In genomic region chr6:164275773-164276172, GRCh38 we compare ENCODE assay signal across 39 cellular contexts.
"Had no signal": no experiment of that assay in that cellular context is flagged by ENCODE, and none has a peak within 500 bp of the region (broad histone marks: within the 10 kb centered on the region; RNA-seq: fewer than 3 reads in every experiment).

No MANE protein-coding gene starts in this region.

- DNase-seq: activated effector memory CD4-positive, alpha-beta T cell treated with anti-CD3 and anti-CD28 coated beads, Interleukin-2, amount 50 U/mL, for 16 hours; activated effector memory CD4-positive, alpha-beta T cell treated with Interleukin-2 at 50 U/mL for 16 hours; activated gamma-delta T cell; activated gamma-delta T cell treated with Interleukin-2 at 50 U/mL for 16 hours; activated naive CD4-positive, alpha-beta T cell; activated naive CD4-positive, alpha-beta T cell treated with anti-CD3 and anti-CD28 coated beads for 36 hours; activated naive CD4-positive, alpha-beta T cell treated with anti-CD3 and anti-CD28 coated beads, Interleukin-2, amount 10 ng/mL, durations not matched to agents 7 days and 5 days; activated naive CD4-positive, alpha-beta T cell treated with anti-CD3 and anti-CD28 coated beads, Interleukin-2, amount 50 U/mL, for 16 hours; activated naive CD4-positive, alpha-beta T cell treated with Interleukin-2 at 50 U/mL for 16 hours; activated naive CD8-positive, alpha-beta T cell treated with anti-CD3 and anti-CD28 coated beads for 36 hours; activated naive CD8-positive, alpha-beta T cell treated with anti-CD3 and anti-CD28 coated beads, Interleukin-2, amount 10 ng/mL, durations not matched to agents 7 days and 5 days; activated naive CD8-positive, alpha-beta T cell treated with anti-CD3 and anti-CD28 coated beads, Interleukin-2, amount 50 U/mL, for 24 hours; activated T-cell treated with anti-CD3 and anti-CD28 coated beads, Interleukin-2, amount 50 U/mL, for 1 hour; activated T-cell treated with anti-CD3 and anti-CD28 coated beads, Interleukin-2, amount 50 U/mL, for 24 hours; activated T-cell treated with anti-CD3 and anti-CD28 coated beads, Interleukin-2, amount 50 U/mL, for 4 hours; activated T-cell treated with anti-CD3 and anti-CD28 coated beads, Interleukin-2, amount 50 U/mL, for 48 hours; activated T-cell treated with anti-CD3 and anti-CD28 coated beads, Interleukin-2, amount 50 U/mL, for 72 hours; adrenal gland; amniotic stem cell; amygdala; anterior cingulate cortex; aorta; body of pancreas; brain microvascular endothelial cell; central memory CD4-positive, alpha-beta T cell; cerebellar nuclear complex had no signal

- H3K4me3 ChIP-seq: adrenal gland, ascending aorta, body of pancreas, breast epithelium, cardiac muscle cell had no signal

- H3K36me3 ChIP-seq: adrenal gland, ascending aorta, brain microvascular endothelial cell, breast epithelium, cardiac muscle cell had no signal

- H3K36me3 Mint-ChIP-seq: activated naive CD4-positive, alpha-beta T cell treated with anti-CD3 and anti-CD28 coated beads, Interleukin-2, amount 10 ng/mL, durations not matched to agents 7 days and 5 days; activated naive CD4-positive, alpha-beta T cell treated with anti-CD3 and anti-CD28 coated beads, Interleukin-2, amount 50 U/mL, for 24 hours; activated naive CD4-positive, alpha-beta T cell treated with anti-CD3 and anti-CD28 coated beads, Interleukin-2, amount 50 U/mL, for 72 hours; activated naive CD8-positive, alpha-beta T cell; activated naive CD8-positive, alpha-beta T cell treated with anti-CD3 and anti-CD28 coated beads for 36 hours; activated naive CD8-positive, alpha-beta T cell treated with anti-CD3 and anti-CD28 coated beads, Interleukin-2, amount 10 ng/mL, durations not matched to agents 7 days and 5 days had no signal

- H3K27me3 ChIP-seq: adrenal gland, ascending aorta, body of pancreas, brain microvascular endothelial cell, breast epithelium, cardiac muscle cell had no signal

- FAIRE-seq: astrocyte, bronchial epithelial cell had no signal

- H3K9me3 Mint-ChIP-seq: activated naive CD4-positive, alpha-beta T cell treated with anti-CD3 and anti-CD28 coated beads, Interleukin-2, amount 50 U/mL, for 24 hours; activated T-helper 1 cell treated with anti-CD3 and anti-CD28 coated beads, Interleukin-12 subunit alpha, Interleukin-12 subunit beta, Interleukin-2, Interleukin-4 antibody, amounts not matched to agents 30 ng/mL and 10 ng/mL and 1 ng/mL, durations not matched to agents 14 hours and 24 hours and 36 hours had no signal

- H3K27me3 Mint-ChIP-seq: activated naive CD4-positive, alpha-beta T cell treated with anti-CD3 and anti-CD28 coated beads, Interleukin-2, amount 10 ng/mL, durations not matched to agents 7 days and 5 days; activated naive CD4-positive, alpha-beta T cell treated with anti-CD3 and anti-CD28 coated beads, Interleukin-2, amount 50 U/mL, for 24 hours; activated naive CD8-positive, alpha-beta T cell; activated naive CD8-positive, alpha-beta T cell treated with anti-CD3 and anti-CD28 coated beads for 36 hours; activated naive CD8-positive, alpha-beta T cell treated with anti-CD3 and anti-CD28 coated beads, Interleukin-2, amount 10 ng/mL, durations not matched to agents 7 days and 5 days; activated naive CD8-positive, alpha-beta T cell treated with anti-CD3 and anti-CD28 coated beads, Interleukin-2, amount 50 U/mL, for 24 hours; activated T-cell treated with anti-CD3 and anti-CD28 coated beads, Interleukin-2, amount 50 U/mL, for 24 hours; activated T-helper 17 cell treated with anti-CD3 and anti-CD28 coated beads, Interleukin-2, amount 50 U/mL, for 72 hours; central memory CD8-positive, alpha-beta T cell had no signal

- H3K4me3 Mint-ChIP-seq: activated naive CD4-positive, alpha-beta T cell treated with anti-CD3 and anti-CD28 coated beads for 36 hours; activated naive CD4-positive, alpha-beta T cell treated with anti-CD3 and anti-CD28 coated beads, Interleukin-2, amount 10 ng/mL, durations not matched to agents 7 days and 5 days; activated naive CD4-positive, alpha-beta T cell treated with anti-CD3 and anti-CD28 coated beads, Interleukin-2, amount 50 U/mL, for 24 hours; activated naive CD8-positive, alpha-beta T cell; activated naive CD8-positive, alpha-beta T cell treated with anti-CD3 and anti-CD28 coated beads for 36 hours; activated naive CD8-positive, alpha-beta T cell treated with anti-CD3 and anti-CD28 coated beads, Interleukin-2, amount 10 ng/mL, durations not matched to agents 7 days and 5 days; activated naive CD8-positive, alpha-beta T cell treated with anti-CD3 and anti-CD28 coated beads, Interleukin-2, amount 50 U/mL, for 24 hours; activated T-cell treated with anti-CD3 and anti-CD28 coated beads, Interleukin-2, amount 50 U/mL, for 24 hours; activated T-cell treated with anti-CD3 and anti-CD28 coated beads, Interleukin-2, amount 50 U/mL, for 4 hours; activated T-cell treated with anti-CD3 and anti-CD28 coated beads, Interleukin-2, amount 50 U/mL, for 72 hours; activated T-helper 1 cell treated with anti-CD3 and anti-CD28 coated beads, Interleukin-12 subunit alpha, Interleukin-12 subunit beta, Interleukin-2, Interleukin-4 antibody, amounts not matched to agents 30 ng/mL and 10 ng/mL and 1 ng/mL, durations not matched to agents 14 hours and 24 hours and 36 hours; activated T-helper 17 cell treated with anti-CD3 and anti-CD28 coated beads, Interleukin-2, amount 50 U/mL, for 72 hours; brain; central memory CD8-positive, alpha-beta T cell had no signal

- ATAC-seq: activated naive CD4-positive, alpha-beta T cell treated with anti-CD3 and anti-CD28 coated beads, Interleukin-2, amount 50 U/mL, for 72 hours; activated naive CD8-positive, alpha-beta T cell treated with anti-CD3 and anti-CD28 coated beads, Interleukin-2, amount 50 U/mL, for 24 hours; activated T-cell treated with anti-CD3 and anti-CD28 coated beads, Interleukin-2, amount 50 U/mL, for 4 hours; activated T-cell treated with anti-CD3 and anti-CD28 coated beads, Interleukin-2, amount 50 U/mL, for 72 hours; activated T-helper 17 cell treated with anti-CD3 and anti-CD28 coated beads, Interleukin-2, amount 50 U/mL, for 72 hours; body of pancreas had no signal

- H3K27ac ChIP-seq: adrenal gland, ascending aorta, body of pancreas, brain microvascular endothelial cell, breast epithelium, cardiac muscle cell had no signal

- H3K4me1 ChIP-seq: adrenal gland, ascending aorta, body of pancreas, breast epithelium had no signal

- H3K9me3 ChIP-seq: adrenal gland, ascending aorta had no signal

- H3K27ac Mint-ChIP-seq: activated naive CD4-positive, alpha-beta T cell treated with anti-CD3 and anti-CD28 coated beads for 36 hours; activated naive CD4-positive, alpha-beta T cell treated with anti-CD3 and anti-CD28 coated beads, Interleukin-2, amount 10 ng/mL, durations not matched to agents 7 days and 5 days; activated naive CD4-positive, alpha-beta T cell treated with anti-CD3 and anti-CD28 coated beads, Interleukin-2, amount 50 U/mL, for 24 hours; activated naive CD4-positive, alpha-beta T cell treated with anti-CD3 and anti-CD28 coated beads, Interleukin-2, amount 50 U/mL, for 72 hours; activated naive CD8-positive, alpha-beta T cell; activated naive CD8-positive, alpha-beta T cell treated with anti-CD3 and anti-CD28 coated beads for 36 hours; activated naive CD8-positive, alpha-beta T cell treated with anti-CD3 and anti-CD28 coated beads, Interleukin-2, amount 10 ng/mL, durations not matched to agents 7 days and 5 days; activated naive CD8-positive, alpha-beta T cell treated with anti-CD3 and anti-CD28 coated beads, Interleukin-2, amount 50 U/mL, for 24 hours; activated T-cell treated with anti-CD3 and anti-CD28 coated beads, Interleukin-2, amount 50 U/mL, for 24 hours; activated T-cell treated with anti-CD3 and anti-CD28 coated beads, Interleukin-2, amount 50 U/mL, for 72 hours; activated T-helper 1 cell treated with anti-CD3 and anti-CD28 coated beads, Interleukin-12 subunit alpha, Interleukin-12 subunit beta, Interleukin-2, Interleukin-4 antibody, amounts not matched to agents 30 ng/mL and 10 ng/mL and 1 ng/mL, durations not matched to agents 14 hours and 24 hours and 36 hours; activated T-helper 17 cell treated with anti-CD3 and anti-CD28 coated beads, Interleukin-2, amount 50 U/mL, for 72 hours; activated T-helper 2 cell treated with anti-CD3 and anti-CD28 coated beads, Interferon-gamma antibody, Interleukin-2, Interleukin-4, amounts not matched to agents 10 μg/mL and 5 μg/mL and 100 μg/mL, durations not matched to agents 14 hours and 24 hours and 36 hours; brain had no signal

- H3K4me1 Mint-ChIP-seq: activated naive CD4-positive, alpha-beta T cell treated with anti-CD3 and anti-CD28 coated beads, Interleukin-2, amount 10 ng/mL, durations not matched to agents 7 days and 5 days; activated naive CD4-positive, alpha-beta T cell treated with anti-CD3 and anti-CD28 coated beads, Interleukin-2, amount 50 U/mL, for 24 hours; activated naive CD8-positive, alpha-beta T cell treated with anti-CD3 and anti-CD28 coated beads for 36 hours; activated naive CD8-positive, alpha-beta T cell treated with anti-CD3 and anti-CD28 coated beads, Interleukin-2, amount 10 ng/mL, durations not matched to agents 7 days and 5 days; activated naive CD8-positive, alpha-beta T cell treated with anti-CD3 and anti-CD28 coated beads, Interleukin-2, amount 50 U/mL, for 24 hours; activated T-helper 17 cell treated with anti-CD3 and anti-CD28 coated beads, Interleukin-2, amount 50 U/mL, for 72 hours; brain; central memory CD8-positive, alpha-beta T cell had no signal
